Comparison of ENCODE assay signal across 23 cellular contexts in the genomic region with DNA sequence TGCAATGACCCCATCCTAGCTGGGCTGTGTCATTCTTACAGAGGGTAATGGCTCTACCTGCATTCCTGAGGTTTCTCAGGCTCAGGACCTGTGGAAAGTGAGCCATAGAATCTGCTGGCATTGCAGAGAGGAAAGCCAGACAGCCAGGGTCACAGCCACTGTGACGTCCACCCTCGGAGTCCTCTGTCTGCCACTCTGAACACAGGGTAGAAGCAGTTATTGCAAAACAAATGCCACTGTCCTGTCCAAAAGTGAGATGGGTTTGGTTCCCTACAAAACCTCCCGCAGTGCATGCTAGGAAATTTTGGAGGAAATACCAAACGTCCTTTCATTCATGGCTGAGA. TPM values are rescaled to one million over a fixed set of nuclear protein-coding genes. Genes with fewer than 3 reads are reported as not detected.
DNase-seq lines count a peak whose midpoint lies in the region; ATAC-seq and TF ChIP-seq lines count a peak whose summit lies in the region.
"Had no signal": no experiment of that assay in that cellular context is flagged by ENCODE, and none has a peak within 500 bp of the region (broad histone marks: within the 10 kb centered on the region; RNA-seq: fewer than 3 reads in every experiment).

No MANE protein-coding gene starts in this region.

- POLR2A ChIA-PET in naive thymus-derived CD8-positive, alpha-beta T cell (lab: Charles Lee), result interaction anchor here (0.6 to 0.7 kb wide), 2 partner anchors 23 to 125 kb away, joined by 3 read pairs; no protein-coding TSS in a partner anchor

- no peaks in the 10 kb centered on the region for H3K79me2 ChIP-seq in GM23248 (ENCODE audit: insufficient read depth)

- 0 out of 2 replicates have a peak, but pooled peaks cover 6% of the 10 kb centered on the region for H3F3A ChIP-seq in GM23248 (ENCODE audit: insufficient read depth)

- 1 to 9% methylated on average over 4 of the region's 4 CpGs for WGBS in GM23248 (ENCODE audit: low coverage in 1 of 2, low lambda C conversion rate in 2 of 2, missing lambda C conversion rate in 2 of 2), 2 experiments

- no peaks in the 10 kb centered on the region for H3K27me3 Mint-ChIP-seq in naive thymus-derived CD8-positive, alpha-beta T cell

- H3K4me3 ChIP-seq in GM23248 (no peak overlapping the region), left lung (no peak overlapping the region)
- H3K4me3 ChIP-seq: heart right ventricle, ovary, skin epidermis had no signal

- peak overlapping the region in 3 of 10 donors; percentile 28 to 57 (median 33) for H3K27ac Mint-ChIP-seq in naive thymus-derived CD8-positive, alpha-beta T cell
- H3K27ac Mint-ChIP-seq: CD8-positive, alpha-beta T cell; immature natural killer cell had no signal

- H3K9me3 Mint-ChIP-seq in naive thymus-derived CD8-positive, alpha-beta T cell, result no peaks in the 10 kb centered on the region
- H3K9me3 Mint-ChIP-seq: CD8-positive, alpha-beta T cell; immature natural killer cell had no signal

- no peak overlapping the region for H3K4me2 ChIP-seq in GM23248 (ENCODE audit: unreplicated experiment)

- TF ChIP-seq CTCF in left lung (IDR thresholded peaks at IDR 0.05), result no peak
- no peak for TF ChIP-seq CTCF in GM10266 (IDR thresholded peaks at IDR 0.05; ENCODE audit: control insufficient read depth, insufficient read depth, low read depth, missing control alignments)

- H2AFZ ChIP-seq in GM23248, result peak overlapping the region; percentile 36

- peak; percentile 12 for ATAC-seq in left lung
- ATAC-seq in naive thymus-derived CD8-positive, alpha-beta T cell, result no peak
- ATAC-seq: heart right ventricle had no signal

- H3K36me3 ChIP-seq in GM23248 (ENCODE audit: low read depth) (no peaks in the 10 kb centered on the region), left lung (no peaks in the 10 kb centered on the region)
- H3K36me3 ChIP-seq: heart right ventricle, ovary had no signal

- H3K27ac ChIP-seq in GM23248, result no peak overlapping the region
- no peak overlapping the region for H3K27ac ChIP-seq in left lung
- H3K27ac ChIP-seq: heart right ventricle, ovary, skin epidermis had no signal

- H3K27me3 ChIP-seq in GM23248 (replicated peaks; ENCODE audit: insufficient read depth), result no peaks in the 10 kb centered on the region; the same call in 1 of the 2 replicates
- H3K27me3 ChIP-seq in left lung, result no peaks in the 10 kb centered on the region
- H3K27me3 ChIP-seq: ovary had no signal

- no peak overlapping the region for H3K9ac ChIP-seq in GM23248

- H4K20me1 ChIP-seq in GM23248 (ENCODE audit: insufficient read depth), result no peaks in the 10 kb centered on the region

- H3K9me3 ChIP-seq in GM23248 (ENCODE audit: low read depth), result no peaks in the 10 kb centered on the region
- H3K9me3 ChIP-seq in left lung, result no peaks in the 10 kb centered on the region
- H3K9me3 ChIP-seq: ovary had no signal

- H3K4me1 ChIP-seq in GM23248 (ENCODE audit: insufficient read depth) (peaks cover 8% of the 10 kb centered on the region; the same call in 1 of the 2 replicates), left lung (no peaks in the 10 kb centered on the region)

- in situ Hi-C loops in GM23248 (cut with MboI) (no loop called here), ACHN (cut with HindIII; ENCODE audit: low pct_ligation_motif_present, low pct_unique_long_range_greater_than_20kb, low sequenced_read_pairs) (no loop called here)

- DNase-seq in A172 (ENCODE audit: low spot score) (peak; percentile 46), GM23248 (peak; percentile 55), astrocyte of the hippocampus (ENCODE audit: low read depth, low spot score) (peak; percentile 34), left lung (no peak), retina (no peak), GM10266 (ENCODE audit: extremely low spot score) (no peak), ACHN (no peak)
- DNase-seq in naive thymus-derived CD8-positive, alpha-beta T cell, result no peak
- DNase-seq: activated CD4-positive, alpha-beta T cell treated with anti-CD3 and anti-CD28 coated beads for 48 hours; activated effector memory CD4-positive, alpha-beta T cell treated with anti-CD3 and anti-CD28 coated beads, Interleukin-2, amount 50 U/mL, for 16 hours; DND-41; heart right ventricle; immature natural killer cell; KG1; NCI-H1092; NCI-H2029 treated with DMSO at 0.1 percent for 48 hours; NCI-H446 treated with DMSO at 0.1 percent for 48 hours; NK-92 treated with Interleukin-12 subunit alpha and Interleukin-12 subunit beta, amount 100 ng/mL, for 24 hours; ovary; stimulated activated CD4-positive, alpha-beta T cell treated with anti-CD3 and anti-CD28 coated beads, Interleukin-4, amount 100 ng/mL, for 1 hour; T-helper 1 cell had no signal

- peaks cover 3 to 23% (median 10%) of the 10 kb centered on the region in 4 donors for H3K4me1 Mint-ChIP-seq in naive thymus-derived CD8-positive, alpha-beta T cell
- H3K4me1 Mint-ChIP-seq: immature natural killer cell had no signal

- no peaks in the 10 kb centered on the region for H3K9me2 ChIP-seq in GM23248 (ENCODE audit: insufficient read depth)

- intact Hi-C loops in left lung (cut with DNase I), result no loop called here

- no peaks in the 10 kb centered on the region for H3K36me3 Mint-ChIP-seq in naive thymus-derived CD8-positive, alpha-beta T cell
- H3K36me3 Mint-ChIP-seq: CD8-positive, alpha-beta T cell; immature natural killer cell had no signal

- peak overlapping the region in 2 of 10 donors; percentile 39 to 51 for H3K4me3 Mint-ChIP-seq in naive thymus-derived CD8-positive, alpha-beta T cell
- H3K4me3 Mint-ChIP-seq: CD8-positive, alpha-beta T cell; immature natural killer cell had no signal

RNA-seq across cellular contexts. Expression of a gene that starts 37.8 kb away (rescaled TPM):
- 207 and 346 TPM in 2 replicates for total RNA-seq in A172 (2014; rRNA removed; shearing (Covaris generic))
- total RNA-seq in GM23248 (2014; rRNA removed; shearing (Covaris generic)), result 45.0 and 51.8 TPM in 2 replicates
- polyA plus RNA-seq in GM23248 (2016; fragmentation: Nextera tagmentation; extraction: Ambion mirVana), result 9.2 and 9.6 TPM in 2 replicates
- 100 to 1,000 TPM in 1 of 2 donors, 10 to 100 TPM in 1; 76.5 to 237 TPM for total RNA-seq in left lung
- total RNA-seq in naive thymus-derived CD8-positive, alpha-beta T cell, result 1 to 10 TPM in 1 of 2 experiments, under 1 TPM in 1; 0.55 to 1.0 TPM
- not detected for polyA plus RNA-seq in naive thymus-derived CD8-positive, alpha-beta T cell

Comparison
In these comparisons a context has a peak if more than half of its experiments do, and no peak if none do; other contexts are left out.
1. DNase-seq: peak in A172 (single experiment), GM23248 (single experiment) and astrocyte of the hippocampus (single experiment); none in left lung (0 of 2), retina (single experiment), GM10266 (single experiment), ACHN (single experiment) and naive thymus-derived CD8-positive, alpha-beta T cell (0 of 10).
2. RNA of a gene that starts 37.8 kb away (total RNA-seq): 76.5 to 237 TPM in left lung, 207 to 346 TPM in A172 and 45.0 to 51.8 TPM in GM23248; 0.55 to 1.0 TPM in naive thymus-derived CD8-positive, alpha-beta T cell; every median in the first group is over 10 times any median in the second.